Comparison of ENCODE assay signal across 8 cellular contexts in the genomic region with DNA sequence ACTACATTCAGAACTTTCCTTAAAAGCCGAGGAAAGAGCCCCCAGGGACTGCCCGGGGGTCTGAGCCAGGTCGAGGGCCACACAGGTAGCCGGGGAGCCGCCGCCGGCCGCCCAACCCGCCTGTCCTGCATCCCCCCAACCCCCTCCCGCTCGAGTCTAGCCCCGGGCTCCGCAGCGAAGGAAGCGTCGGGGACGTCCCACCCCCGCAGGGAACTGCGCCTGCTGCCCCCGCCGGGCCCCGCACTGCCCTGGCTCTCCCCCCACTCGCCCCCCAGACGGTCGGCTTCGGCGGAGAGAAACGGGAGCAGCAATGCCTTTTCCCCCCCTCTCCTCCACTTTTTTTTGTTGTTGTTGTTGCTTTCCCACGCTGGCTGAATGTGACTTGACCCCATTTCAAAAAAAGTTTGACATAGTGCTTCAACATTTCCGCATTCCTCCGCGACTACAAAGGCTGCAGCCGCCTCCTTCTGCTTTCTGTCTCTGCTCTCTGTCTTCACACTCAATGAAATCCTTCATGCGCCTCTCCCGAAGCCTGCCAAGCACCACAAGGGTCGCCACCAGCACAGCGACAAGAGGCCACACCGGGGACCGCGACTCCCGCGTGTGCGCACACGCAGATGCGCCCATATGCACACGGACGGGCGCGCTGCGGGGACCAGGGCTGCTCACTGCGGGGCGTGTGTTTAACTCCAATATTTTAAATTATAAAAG. TPM values are rescaled to one million over a fixed set of nuclear protein-coding genes. Genes with fewer than 3 reads are reported as not detected.
DNase-seq lines count a peak whose midpoint lies in the region; ATAC-seq lines count a peak whose summit lies in the region.

No MANE protein-coding gene starts in this region.

- peaks cover 40% of the 10 kb centered on the region for H3K36me3 Mint-ChIP-seq in activated CD4-positive, alpha-beta memory T cell treated with anti-CD3 and anti-CD28 coated beads, Interleukin-2, amount 10 ng/mL, durations not matched to agents 7 days and 5 days (ENCODE audit: low read depth)

- peak overlapping the region; percentile 57 to 93 for H3K4ac ChIP-seq in mesenchymal stem cell (ENCODE audit: low read depth in 1 of 2, low read length in 2 of 2)

- H2BK120ac ChIP-seq in mesenchymal stem cell (ENCODE audit: low read depth, low read length): peak overlapping the region; percentile 88

- POLR2A ChIA-PET in activated CD4-positive, alpha-beta memory T cell treated with anti-CD3 and anti-CD28 coated beads, Interleukin-2, amount 10 ng/mL, durations not matched to agents 7 days and 5 days (lab: Charles Lee): interaction anchor here (0.5 to 11.0 kb wide), 23 partner anchors 22 to 397 kb away, joined by 3 to 271 read pairs (median 3); a partner anchor contains a TSS

- H3K27ac ChIP-seq in mesenchymal stem cell (ENCODE audit: low read length, poor library complexity, severe bottlenecking): peak overlapping the region; percentile 90

- peak overlapping the region; percentile 89 for H3K4me3 Mint-ChIP-seq in activated CD4-positive, alpha-beta memory T cell treated with anti-CD3 and anti-CD28 coated beads, Interleukin-2, amount 10 ng/mL, durations not matched to agents 7 days and 5 days

- H3K27me3 ChIP-seq in endocrine pancreas (ENCODE audit: control insufficient read depth, insufficient read depth, low read length) (no peaks in the 10 kb centered on the region), mesenchymal stem cell (ENCODE audit: control insufficient read depth in 1 of 2, insufficient read depth in 1 of 2, low read length in 2 of 2) (no peaks in the 10 kb centered on the region)

- H2BK15ac ChIP-seq in mesenchymal stem cell (ENCODE audit: low read depth, poor library complexity, severe bottlenecking): peak overlapping the region; percentile 93

- DNase-seq in NCI-H460 (ENCODE audit: extremely low read depth, low read depth) (peak; percentile 29), mesenchymal stem cell (peak; percentile 87)
- peak; percentile 55 for DNase-seq in activated CD4-positive, alpha-beta memory T cell treated with anti-CD3 and anti-CD28 coated beads, Interleukin-2, amount 10 ng/mL, durations not matched to agents 7 days and 5 days
- peak; percentile 38 for DNase-seq in stimulated activated CD8-positive, alpha-beta memory T cell treated with anti-CD3 and anti-CD28 coated beads, Interleukin-4, amount 100 ng/mL, for 24 hours (ENCODE audit: low read depth)

- peak; percentile 17 for ATAC-seq in GM18517 (IDR thresholded peaks at IDR 0.05; ENCODE audit: unreplicated experiment)
- no peak for ATAC-seq in GM21528 (IDR thresholded peaks at IDR 0.05; ENCODE audit: low FRiP score, unreplicated experiment)
- ATAC-seq in GM21717 (IDR thresholded peaks at IDR 0.05; ENCODE audit: unreplicated experiment): no peak

- H4K8ac ChIP-seq in mesenchymal stem cell (ENCODE audit: low read length): peak overlapping the region; percentile 75

- peaks cover 1% of the 10 kb centered on the region for H3K79me1 ChIP-seq in mesenchymal stem cell (replicated peaks; ENCODE audit: low read length, poor library complexity, severe bottlenecking)

- peak overlapping the region; percentile 95 for H3K27ac Mint-ChIP-seq in activated CD4-positive, alpha-beta memory T cell treated with anti-CD3 and anti-CD28 coated beads, Interleukin-2, amount 10 ng/mL, durations not matched to agents 7 days and 5 days

- peak overlapping the region in 1 of 2 experiments; percentile 86 for H3K14ac ChIP-seq in mesenchymal stem cell (ENCODE audit: low read length in 2 of 2)

- WGBS in mesenchymal stem cell: under 1% methylated on average over 38 of the region's 52 CpGs

- H4K91ac ChIP-seq in mesenchymal stem cell (ENCODE audit: low read length): peak overlapping the region; percentile 94

- H3K4me3 ChIP-seq in endocrine pancreas (ENCODE audit: control insufficient read depth, insufficient read depth, low read length) (peak overlapping the region; percentile 87), mesenchymal stem cell (ENCODE audit: insufficient read depth in 1 of 2, low read depth in 1 of 2, low read length in 2 of 2) (peak overlapping the region; percentile 95 to 99)

- H3K27me3 Mint-ChIP-seq in activated CD4-positive, alpha-beta memory T cell treated with anti-CD3 and anti-CD28 coated beads, Interleukin-2, amount 10 ng/mL, durations not matched to agents 7 days and 5 days: peaks cover 18% of the 10 kb centered on the region

- H3K23ac ChIP-seq in mesenchymal stem cell (ENCODE audit: low read length in 2 of 2): peak overlapping the region in 1 of 2 experiments; percentile 40

- H3K4me1 ChIP-seq in endocrine pancreas (ENCODE audit: control insufficient read depth, insufficient read depth, low read length) (peaks cover 9% of the 10 kb centered on the region), mesenchymal stem cell (ENCODE audit: control insufficient read depth, insufficient read depth, low read depth, low read length) (peaks cover 2% of the 10 kb centered on the region)

- no peak overlapping the region for H2AFZ ChIP-seq in mesenchymal stem cell (ENCODE audit: low read depth, low read length)

- H3K9ac ChIP-seq in endocrine pancreas (ENCODE audit: control insufficient read depth, insufficient read depth, low read length) (peak overlapping the region; percentile 60), mesenchymal stem cell (ENCODE audit: low read length) (peak overlapping the region; percentile 95)

- peak overlapping the region; percentile 91 for H2BK5ac ChIP-seq in mesenchymal stem cell (ENCODE audit: low read depth, low read length, poor library complexity, severe bottlenecking)

- H3K36me3 ChIP-seq in endocrine pancreas (ENCODE audit: control insufficient read depth, insufficient read depth, low read length): no peaks in the 10 kb centered on the region
- peaks cover 4 to 12% of the 10 kb centered on the region in 2 experiments for H3K36me3 ChIP-seq in mesenchymal stem cell (ENCODE audit: control insufficient read depth in 1 of 2, insufficient read depth in 2 of 2, low read depth in 1 of 2, low read length in 2 of 2)

- H3K9me3 ChIP-seq in endocrine pancreas (ENCODE audit: control insufficient read depth, low read length) (no peaks in the 10 kb centered on the region), mesenchymal stem cell (ENCODE audit: control insufficient read depth, low read length) (no peaks in the 10 kb centered on the region)

- peak overlapping the region; percentile 81 for H3K4me2 ChIP-seq in mesenchymal stem cell (ENCODE audit: low read length, poor library complexity, severe bottlenecking)

- peaks cover 29% of the 10 kb centered on the region for H3K4me1 Mint-ChIP-seq in activated CD4-positive, alpha-beta memory T cell treated with anti-CD3 and anti-CD28 coated beads, Interleukin-2, amount 10 ng/mL, durations not matched to agents 7 days and 5 days

- H2AK5ac ChIP-seq in mesenchymal stem cell (ENCODE audit: low read length, severe bottlenecking): no peak overlapping the region

- H2BK12ac ChIP-seq in mesenchymal stem cell (ENCODE audit: low read length in 2 of 2): peak overlapping the region in 1 of 2 experiments; percentile 93

- no peaks in the 10 kb centered on the region for H3K9me3 Mint-ChIP-seq in activated CD4-positive, alpha-beta memory T cell treated with anti-CD3 and anti-CD28 coated beads, Interleukin-2, amount 10 ng/mL, durations not matched to agents 7 days and 5 days

- H3K18ac ChIP-seq in mesenchymal stem cell (ENCODE audit: low read depth in 1 of 2, low read length in 2 of 2): peak overlapping the region; percentile 58 to 93

- CTCF ChIA-PET in activated CD4-positive, alpha-beta memory T cell treated with anti-CD3 and anti-CD28 coated beads, Interleukin-2, amount 10 ng/mL, durations not matched to agents 7 days and 5 days (lab: Charles Lee): interaction anchor here (7.2 kb wide), 1 partner anchor 215 kb away, joined by 89 read pairs; no protein-coding TSS in a partner anchor

RNA-seq across cellular contexts. Expression of a gene that starts 1.1 kb away (rescaled TPM):
- total RNA-seq in NCI-H460 (2014; rRNA removed; shearing (Covaris generic)): 73.8 and 82.0 TPM in 2 replicates
- polyA plus RNA-seq in NCI-H460 (2014; cell fraction: nucleus; rRNA removed): 14.3 and 25.1 TPM in 2 replicates
- total RNA-seq in activated CD4-positive, alpha-beta memory T cell treated with anti-CD3 and anti-CD28 coated beads, Interleukin-2, amount 10 ng/mL, durations not matched to agents 7 days and 5 days: 100 to 1,000 TPM; 105 TPM
- polyA plus RNA-seq in mesenchymal stem cell (2013, experiment 1 of 2): 14.4 TPM
- 14.4 TPM for polyA plus RNA-seq in mesenchymal stem cell (2013, experiment 2 of 2)

Comparison
In these comparisons a context has a peak if more than half of its experiments do, and no peak if none do; other contexts are left out.
1. DNase-seq: peak in every context shown above with its lines; median percentile 87 in mesenchymal stem cell; 55 in activated CD4-positive, alpha-beta memory T cell treated with anti-CD3 and anti-CD28 coated beads, Interleukin-2, amount 10 ng/mL, durations not matched to agents 7 days and 5 days; 38 in stimulated activated CD8-positive, alpha-beta memory T cell treated with anti-CD3 and anti-CD28 coated beads, Interleukin-4, amount 100 ng/mL, for 24 hours; 29 in NCI-H460.